ENCODE assay signal across 18 cellular contexts in genomic region chr6:39411465-39411864, GRCh38.
DNase-seq lines count a peak whose midpoint lies in the region; ATAC-seq and TF ChIP-seq lines count a peak whose summit lies in the region.
"Had no signal": no experiment of that assay in that cellular context is flagged by ENCODE, and none has a peak within 500 bp of the region (broad histone marks: within the 10 kb centered on the region; RNA-seq: fewer than 3 reads in every experiment).

No MANE protein-coding gene starts in this region.

- H3K56ac ChIP-seq in IMR-90 (ENCODE audit: extremely low read depth, insufficient read depth, low read length), result no peak overlapping the region

- no peaks in the 10 kb centered on the region for H3K27me3 Mint-ChIP-seq in activated CD4-positive, alpha-beta T cell treated with anti-CD3 and anti-CD28 coated beads for 36 hours

- no peak overlapping the region for H3K4me3 Mint-ChIP-seq in activated CD4-positive, alpha-beta T cell treated with anti-CD3 and anti-CD28 coated beads for 36 hours
- H3K4me3 Mint-ChIP-seq: activated T-cell treated with anti-CD3 and anti-CD28 coated beads, Interleukin-2, amount 50 U/mL, for 4 hours; HFFc6 had no signal

- no peak overlapping the region for H3K18ac ChIP-seq in IMR-90 (ENCODE audit: low read depth, low read length)

- H2BK5ac ChIP-seq in IMR-90 (ENCODE audit: low read depth, low read length, poor library complexity, severe bottlenecking), result no peak overlapping the region

- dilution Hi-C loops in IMR-90 (cut with HindIII; ENCODE audit: low sequenced_read_pairs, unreplicated experiment), result no loop called here

- no peaks in the 10 kb centered on the region for H3K79me1 ChIP-seq in IMR-90 (ENCODE audit: low read depth in 1 of 2, low read length in 2 of 2)

- H4K20me1 ChIP-seq in IMR-90 (ENCODE audit: insufficient read depth, low read length), result no peaks in the 10 kb centered on the region
- H4K20me1 ChIP-seq: BLaER1 treated with 17β-estradiol and CSF1 and Interleukin-3, amounts not matched to agents 10 nM and 100 nM had no signal

- POLR2A ChIA-PET in IMR-90 (lab: Charles Lee; ENCODE audit: unreplicated experiment), result no interaction called here
- POLR2A ChIA-PET in activated CD4-positive, alpha-beta T cell treated with anti-CD3 and anti-CD28 coated beads for 36 hours (lab: Charles Lee), result no interaction called here

- H3K36me3 ChIP-seq in IMR-90 (ENCODE audit: control insufficient read depth, insufficient read depth, low read length), result no peaks in the 10 kb centered on the region
- H3K36me3 ChIP-seq: BLaER1 treated with 17β-estradiol and CSF1 and Interleukin-3, amounts not matched to agents 10 nM and 100 nM; ovary; tibial artery had no signal

- H3K14ac ChIP-seq in IMR-90 (replicated peaks; ENCODE audit: low read depth, low read length), result no peak overlapping the region

- no peaks in the 10 kb centered on the region for H3K36me3 Mint-ChIP-seq in activated CD4-positive, alpha-beta T cell treated with anti-CD3 and anti-CD28 coated beads for 36 hours (ENCODE audit: low read depth)

- no peak for TF ChIP-seq CTCF in IMR-90 (conservative IDR thresholded peaks at IDR 0.05; ENCODE audit: low read depth, low read length)
- no peak for TF ChIP-seq CTCF in foreskin fibroblast (IDR thresholded peaks at IDR 0.05; ENCODE audit: low read depth, low read length)

- no peak for TF ChIP-seq RAD21 in IMR-90 (IDR thresholded peaks at IDR 0.05; ENCODE audit: low read length)

- TF ChIP-seq POLR2A in IMR-90 (IDR thresholded peaks at IDR 0.05; ENCODE audit: low read depth, low read length), result no peak

- H2AK9ac ChIP-seq in IMR-90 (replicated peaks; ENCODE audit: low read depth, low read length, poor library complexity), result no peak overlapping the region

- H3K23ac ChIP-seq in IMR-90 (ENCODE audit: low read depth, low read length), result no peak overlapping the region

- in situ Hi-C loops in IMR-90 (cut with MboI; ENCODE audit: low sequenced_read_pairs), result no loop called here

- H3K4ac ChIP-seq in IMR-90 (ENCODE audit: low read depth, low read length), result no peak overlapping the region

- no peaks in the 10 kb centered on the region for H3K4me1 ChIP-seq in IMR-90 (ENCODE audit: control insufficient read depth, insufficient read depth, low read length)

- WGBS in IMR-90 (ENCODE audit: extremely low coverage in 2 of 2, insufficient read length in 1 of 2), 2 experiments, result no CpG with 5 or more reads among the region's 1 CpG

- no peaks in the 10 kb centered on the region for H3K9me3 Mint-ChIP-seq in activated CD4-positive, alpha-beta T cell treated with anti-CD3 and anti-CD28 coated beads for 36 hours (ENCODE audit: low read depth)
- H3K9me3 Mint-ChIP-seq: activated T-cell treated with anti-CD3 and anti-CD28 coated beads, Interleukin-2, amount 50 U/mL, for 4 hours had no signal

- no peak overlapping the region for H2BK15ac ChIP-seq in IMR-90 (ENCODE audit: low read depth, low read length)

- H4K8ac ChIP-seq in IMR-90 (ENCODE audit: low read depth in 2 of 2, low read length in 2 of 2), result no peak overlapping the region

- H4K5ac ChIP-seq in IMR-90 (ENCODE audit: low read depth, low read length), result no peak overlapping the region

- no peak overlapping the region for H3K9ac ChIP-seq in IMR-90 (ENCODE audit: low read depth, low read length)
- H3K9ac ChIP-seq: BLaER1 treated with 17β-estradiol and CSF1 and Interleukin-3, amounts not matched to agents 10 nM and 100 nM had no signal

- no peak for ATAC-seq in IMR-90 (ENCODE audit: low read depth)
- ATAC-seq in HG02678 (IDR thresholded peaks at IDR 0.05; ENCODE audit: unreplicated experiment), result no peak
- ATAC-seq in activated CD4-positive, alpha-beta T cell treated with anti-CD3 and anti-CD28 coated beads for 36 hours, result no peak
- ATAC-seq: activated T-cell treated with anti-CD3 and anti-CD28 coated beads, Interleukin-2, amount 50 U/mL, for 4 hours; HepG2 had no signal

- BruUV-seq in IMR-90 (replicated peaks; lab: Mats Ljungman, UMichigan), result no TSS peak

- intact Hi-C loops in IMR-90 (cut with micrococcal nuclease), result no loop called here
- intact Hi-C loops in activated CD4-positive, alpha-beta T cell treated with anti-CD3 and anti-CD28 coated beads for 36 hours (cut with DNase I, micrococcal nuclease), result loop anchor here in 1 of 2 experiments (10.0 kb wide), 1 partner anchor 847 kb away; no protein-coding TSS in a partner anchor

- H3K4me3 ChIP-seq in IMR-90 (ENCODE audit: insufficient read depth, low read depth, low read length) (no peak overlapping the region), foreskin fibroblast (ENCODE audit: low read depth in 1 of 2, low read length in 2 of 2) (no peak overlapping the region)
- H3K4me3 ChIP-seq: BLaER1 treated with 17β-estradiol and CSF1 and Interleukin-3, amounts not matched to agents 10 nM and 100 nM; ovary; tibial artery had no signal

- no peak overlapping the region for H2AK5ac ChIP-seq in IMR-90 (ENCODE audit: low read depth, low read length)

- H3K9me1 ChIP-seq in IMR-90 (ENCODE audit: insufficient read depth, low read length), result no peaks in the 10 kb centered on the region

- H2AFZ ChIP-seq in IMR-90 (replicated peaks; ENCODE audit: low read length, poor library complexity), result no peak overlapping the region

- no peaks in the 10 kb centered on the region for H3K27me3 ChIP-seq in IMR-90 (ENCODE audit: control insufficient read depth, insufficient read depth, low read length)
- H3K27me3 ChIP-seq: BLaER1 treated with 17β-estradiol and CSF1 and Interleukin-3, amounts not matched to agents 10 nM and 100 nM; ovary; tibial artery had no signal

- DNase-seq in IMR-90, result peak; percentile 28
- peak; percentile 48 for DNase-seq in astrocyte of the hippocampus (ENCODE audit: low read depth, low spot score)
- peak; percentile 71 to 78 for DNase-seq in foreskin fibroblast
- peak in 8 of 49 donors; percentile 13 to 48 (median 26) for DNase-seq in substantia nigra (lab: John Stamatoyannopoulos, UW)
- DNase-seq in activated CD4-positive, alpha-beta T cell treated with anti-CD3 and anti-CD28 coated beads for 36 hours, result no peak
- DNase-seq in KG1 (lab: John Stamatoyannopoulos, UW), result no peak
- DNase-seq: activated CD4-positive, alpha-beta T cell treated with anti-CD3 and anti-CD28 coated beads, Interleukin-2, amount 50 U/mL, for 4 hours; activated T-cell treated with anti-CD3 and anti-CD28 coated beads, Interleukin-2, amount 50 U/mL, for 4 hours; HFFc6; kidney; NCI-H2081 treated with DMSO at 0.1 percent for 48 hours; NCI-H526; ovary; small intestine; tibial artery had no signal

- no peak overlapping the region for H3K27ac Mint-ChIP-seq in activated CD4-positive, alpha-beta T cell treated with anti-CD3 and anti-CD28 coated beads for 36 hours
- H3K27ac Mint-ChIP-seq: HFFc6 had no signal

- no peak overlapping the region for H2BK120ac ChIP-seq in IMR-90 (ENCODE audit: low read depth, low read length)

- H2BK20ac ChIP-seq in IMR-90 (ENCODE audit: low read depth, low read length), result no peak overlapping the region

- CTCF ChIA-PET in IMR-90 (lab: Yijun Ruan, JAX), result no interaction called here
- CTCF ChIA-PET in activated CD4-positive, alpha-beta T cell treated with anti-CD3 and anti-CD28 coated beads for 36 hours (lab: Charles Lee), result interaction anchor here (0.7 kb wide), 1 partner anchor 83 kb away, joined by 3 read pairs; no protein-coding TSS in a partner anchor

- H3K27ac ChIP-seq in IMR-90 (ENCODE audit: insufficient read depth, low read length), result no peak overlapping the region
- H3K27ac ChIP-seq in substantia nigra (ENCODE audit: low read depth, low read length, poor library complexity, severe bottlenecking), result peak overlapping the region; percentile 4
- H3K27ac ChIP-seq: BLaER1 treated with 17β-estradiol and CSF1 and Interleukin-3, amounts not matched to agents 10 nM and 100 nM; ovary; tibial artery had no signal

- H4K91ac ChIP-seq in IMR-90 (ENCODE audit: insufficient read depth, low read depth, low read length), result no peak overlapping the region

- H3K4me1 Mint-ChIP-seq in activated CD4-positive, alpha-beta T cell treated with anti-CD3 and anti-CD28 coated beads for 36 hours, result no peaks in the 10 kb centered on the region

- H3K9me3 ChIP-seq in IMR-90 (ENCODE audit: control insufficient read depth, insufficient read depth, low read length), result no peaks in the 10 kb centered on the region
- H3K9me3 ChIP-seq: BLaER1 treated with 17β-estradiol and CSF1 and Interleukin-3, amounts not matched to agents 10 nM and 100 nM; ovary; tibial artery had no signal

- H3K4me2 ChIP-seq in IMR-90 (ENCODE audit: low read depth, low read length), result no peak overlapping the region

TF ChIP-seq in IMR-90, 13 proteins besides CTCF, POLR2A, EP300 and RAD21 (continues in another document):
- TF ChIP-seq RCOR1 (IDR thresholded peaks at IDR 0.05; ENCODE audit: insufficient replicate concordance, low read length) (no peak), NFE2L2 (IDR thresholded peaks at IDR 0.05; ENCODE audit: low read depth, low read length) (no peak), MAZ (IDR thresholded peaks at IDR 0.05; ENCODE audit: borderline replicate concordance, low read depth, low read length) (no peak), MXI1 (IDR thresholded peaks at IDR 0.05; ENCODE audit: borderline replicate concordance, low read depth, low read length) (no peak), MAFK (IDR thresholded peaks at IDR 0.05; ENCODE audit: low read depth, low read length) (no peak), BHLHE40 (IDR thresholded peaks at IDR 0.05; ENCODE audit: low read depth, low read length) (no peak), USF2 (IDR thresholded peaks at IDR 0.05; ENCODE audit: low read depth, low read length) (no peak), CEBPB (IDR thresholded peaks at IDR 0.05; ENCODE audit: low read depth, low read length) (no peak), RFX5 (IDR thresholded peaks at IDR 0.05; ENCODE audit: low read depth, low read length) (no peak), ELK1 (IDR thresholded peaks at IDR 0.05; ENCODE audit: borderline replicate concordance, low read depth, low read length) (no peak), CHD1 (IDR thresholded peaks at IDR 0.05; ENCODE audit: low read depth, low read length) (no peak)

Comparison
In these comparisons a context has a peak if more than half of its experiments do, and no peak if none do; other contexts are left out.
1. DNase-seq: peak in IMR-90 (single experiment), astrocyte of the hippocampus (single experiment) and foreskin fibroblast (2 of 2); none in activated CD4-positive, alpha-beta T cell treated with anti-CD3 and anti-CD28 coated beads for 36 hours (single experiment) and KG1 (single experiment).